In the genomic region with DNA sequence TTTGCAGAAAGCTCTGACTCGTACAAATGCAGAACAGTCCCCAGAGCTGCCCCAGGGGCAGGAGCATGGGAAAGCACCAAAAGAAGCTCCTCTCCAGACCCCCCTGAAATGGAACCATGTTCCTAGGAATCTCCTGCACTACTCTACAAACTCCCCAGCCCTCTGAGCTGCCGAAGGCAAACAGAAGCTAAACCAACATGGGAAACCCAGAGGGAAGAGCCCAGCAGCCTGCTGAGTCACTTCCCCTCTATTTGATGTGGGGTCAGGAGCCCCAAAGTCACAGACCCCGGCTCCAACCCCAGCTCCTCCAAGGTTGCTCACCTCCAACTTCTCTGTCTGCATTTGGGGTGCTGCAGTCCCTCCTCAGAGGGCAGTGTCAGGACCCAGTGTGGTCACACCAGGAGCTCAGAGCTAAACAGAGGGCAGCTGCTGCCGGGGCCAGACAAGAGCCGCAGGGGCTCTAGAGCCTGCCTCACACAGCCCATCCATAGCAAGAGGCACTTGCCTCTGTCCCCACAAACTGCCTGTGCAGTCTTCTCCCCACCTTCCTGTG, we compare ENCODE assay signal across 1 cellular context.
TF ChIP-seq lines count a peak whose summit lies in the region.

No MANE protein-coding gene starts in this region.

TF ChIP-seq in IMR-90, 13 proteins besides CTCF, POLR2A, EP300 and RAD21 (continued from another document):
- TF ChIP-seq CEBPB (IDR thresholded peaks at IDR 0.05; ENCODE audit: low read depth, low read length) (no peak), BHLHE40 (IDR thresholded peaks at IDR 0.05; ENCODE audit: low read depth, low read length) (no peak), MXI1 (IDR thresholded peaks at IDR 0.05; ENCODE audit: borderline replicate concordance, low read depth, low read length) (no peak), FOS (IDR thresholded peaks at IDR 0.05; ENCODE audit: low read depth, low read length) (no peak), SMC3 (IDR thresholded peaks at IDR 0.05; ENCODE audit: low read depth, low read length) (no peak), RCOR1 (IDR thresholded peaks at IDR 0.05; ENCODE audit: insufficient replicate concordance, low read length) (no peak)
